8 cellular contexts compared by ENCODE assay signal in genomic region chr4:145937021-145937861, GRCh38. TPM values are rescaled to one million over a fixed set of nuclear protein-coding genes. Genes with fewer than 3 reads are reported as not detected.
DNase-seq lines count a peak whose midpoint lies in the region; ATAC-seq lines count a peak whose summit lies in the region.

No MANE protein-coding gene starts in this region.

- DNase-seq in Caki2 (ENCODE audit: low read depth): peak; percentile 54
- DNase-seq in NCI-H226: peak; percentile 49
- peak; percentile 10 to 33 for DNase-seq in activated CD8-positive, alpha-beta memory T cell treated with anti-CD3 and anti-CD28 coated beads for 1 hour (ENCODE audit: extremely low read depth in 1 of 2, low read depth in 1 of 2)
- peak; percentile 40 for DNase-seq in effector CD8-positive, alpha-beta T cell (lab: John Stamatoyannopoulos, UW)
- peak; percentile 46 to 57 for DNase-seq in lung microvascular endothelial cell (ENCODE audit: low read depth in 2 of 2)
- DNase-seq in stimulated activated CD8-positive, alpha-beta memory T cell treated with anti-CD3 and anti-CD28 coated beads, Interleukin-12 subunit alpha, Interleukin-12 subunit beta, amount 100 ng/mL, for 1 hour (ENCODE audit: low read depth): peak; percentile 35
- no peak for DNase-seq in GF-D8 (lab: John Stamatoyannopoulos, UW)

- in situ Hi-C loops in Caki2 (cut with HindIII; ENCODE audit: low pct_unique_long_range_greater_than_20kb, low sequenced_read_pairs): no loop called here

- ATAC-seq in GM21825 (IDR thresholded peaks at IDR 0.05; ENCODE audit: unreplicated experiment): peak; percentile 23

RNA-seq across cellular contexts. Expression of gene ZNF827, which starts 1.4 kb away (rescaled TPM):
- 1.8 and 4.6 TPM in 2 replicates for total RNA-seq in Caki2 (2014; rRNA removed; shearing (Covaris generic); ENCODE audit: low replicate concordance)
- 2.4 and 2.6 TPM in 2 replicates for total RNA-seq in lung microvascular endothelial cell
